Comparison of ENCODE assay signal across 12 cellular contexts in the genomic region with DNA sequence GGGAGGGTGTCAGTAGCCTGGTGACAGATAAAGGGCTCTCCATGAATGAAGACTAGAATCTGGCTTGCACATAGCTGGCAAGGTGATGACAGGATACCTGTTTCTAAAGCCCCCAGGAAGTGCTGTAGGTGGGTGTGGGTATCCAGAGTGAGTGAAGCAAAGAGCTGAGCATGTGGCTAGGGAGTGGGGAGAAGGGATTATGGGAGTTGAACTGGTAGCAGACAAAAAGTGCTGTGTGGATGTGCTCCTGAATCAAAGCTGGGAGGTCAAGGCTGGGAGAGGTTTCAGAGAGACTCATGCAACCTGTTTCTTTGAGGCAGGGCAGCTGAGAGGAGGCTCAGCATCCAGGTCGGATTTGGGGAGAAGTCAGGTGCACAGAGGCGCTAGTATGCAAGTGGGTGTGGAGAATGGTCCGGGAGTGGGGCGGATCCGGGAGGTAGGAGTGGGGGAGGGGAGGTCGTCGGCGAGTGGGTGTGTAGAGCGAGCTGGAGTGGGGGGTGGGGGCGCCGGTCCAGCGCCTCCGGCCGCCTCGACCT. TPM values are rescaled to one million over a fixed set of nuclear protein-coding genes. Genes with fewer than 3 reads are reported as not detected.
DNase-seq lines count a peak whose midpoint lies in the region; ATAC-seq and TF ChIP-seq lines count a peak whose summit lies in the region.
"Had no signal": no experiment of that assay in that cellular context is flagged by ENCODE, and none has a peak within 500 bp of the region (broad histone marks: within the 10 kb centered on the region; RNA-seq: fewer than 3 reads in every experiment).

No MANE protein-coding gene starts in this region.

- no peak for ATAC-seq in GM18505 (IDR thresholded peaks at IDR 0.05; ENCODE audit: unreplicated experiment)
- ATAC-seq: effector memory CD8-positive, alpha-beta T cell; HCT116 had no signal

- no peaks in the 10 kb centered on the region for H3K9me3 ChIP-seq in AG04450 (ENCODE audit: control insufficient read depth, insufficient read depth, low read length)
- no peaks in the 10 kb centered on the region for H3K9me3 ChIP-seq in osteoblast (ENCODE audit: low read depth, low read length)

- TF ChIP-seq POLR2A in GM18505 (IDR thresholded peaks at IDR 0.05; ENCODE audit: borderline replicate concordance, extremely low read depth, insufficient read depth, insufficient read length): no peak

- H3K27ac ChIP-seq in AG04450 (ENCODE audit: low read depth, low read length) (no peak overlapping the region), osteoblast (ENCODE audit: low read depth, low read length) (no peak overlapping the region)

- H3K4me2 ChIP-seq in osteoblast (ENCODE audit: insufficient read depth, low read length): peak overlapping the region; percentile 52

- H3K36me3 ChIP-seq in osteoblast (ENCODE audit: insufficient read depth, low read length): no peaks in the 10 kb centered on the region

- no peak overlapping the region for H2AFZ ChIP-seq in osteoblast (ENCODE audit: low read length)

- CTCF ChIA-PET in AG04450 (lab: Charles Lee): interaction anchor here (0.7 to 3.8 kb wide), 2 partner anchors 18 to 76 kb away, joined by 3 to 17 read pairs; no protein-coding TSS in a partner anchor

- H3K4me1 ChIP-seq in osteoblast (ENCODE audit: insufficient read depth, low read length): no peaks in the 10 kb centered on the region

- no peak for DNase-seq in AG04450 (ENCODE audit: low read depth, low spot score)
- peak; percentile 16 for DNase-seq in NCI-H128 (lab: John Stamatoyannopoulos, UW; ENCODE audit: unreplicated experiment)
- DNase-seq in foreskin fibroblast: no peak
- peak; percentile 83 for DNase-seq in osteoblast (ENCODE audit: insufficient read length, low spot score, missing footprints)
- no peak for DNase-seq in activated effector memory CD4-positive, alpha-beta T cell treated with Interleukin-2 at 50 U/mL for 16 hours
- DNase-seq in SIG-M5 treated with dmso at 0.1 percent for 504 hours (lab: John Stamatoyannopoulos, UW; ENCODE audit: unreplicated experiment): no peak
- no peak for DNase-seq in NOMO-1 (lab: John Stamatoyannopoulos, UW; ENCODE audit: unreplicated experiment in 2 of 2)
- DNase-seq: CD4-positive, CD25-positive, alpha-beta regulatory T cell; effector memory CD8-positive, alpha-beta T cell; NCI-H2171 treated with DMSO at 0.1 percent for 48 hours had no signal

- H3K27me3 ChIP-seq in AG04450 (ENCODE audit: control insufficient read depth, insufficient read depth, low read length): peaks cover 25% of the 10 kb centered on the region
- peaks cover 32% of the 10 kb centered on the region for H3K27me3 ChIP-seq in osteoblast (ENCODE audit: insufficient read depth, low read length)

- H3K79me2 ChIP-seq in osteoblast (ENCODE audit: insufficient read depth, low read length): no peaks in the 10 kb centered on the region

- H4K20me1 ChIP-seq in osteoblast (ENCODE audit: insufficient read depth, low read length): no peaks in the 10 kb centered on the region

- H3K4me3 ChIP-seq in AG04450 (ENCODE audit: low read depth, low read length) (peak overlapping the region; percentile 50), foreskin fibroblast (ENCODE audit: low read depth in 1 of 2, low read length in 2 of 2) (peak overlapping the region; percentile 33 to 52), osteoblast (ENCODE audit: insufficient read depth, low read length) (no peak overlapping the region)

- POLR2A ChIA-PET in AG04450 (lab: Yijun Ruan, JAX): no interaction called here

- no peak for TF ChIP-seq CTCF in AG04450 (IDR thresholded peaks at IDR 0.05; ENCODE audit: low read depth, low read length)
- TF ChIP-seq CTCF in foreskin fibroblast (IDR thresholded peaks at IDR 0.05; ENCODE audit: low read depth, low read length): no peak
- no peak for TF ChIP-seq CTCF in osteoblast (IDR thresholded peaks at IDR 0.05; ENCODE audit: extremely low read depth, low read depth, low read length)

RNA-seq across cellular contexts. Expression of gene ASTN1, which starts 0.6 kb away (rescaled TPM):
- polyA plus RNA-seq in AG04450 (2011; rRNA removed): 0.09 and 0.14 TPM in 2 replicates
- 0.14 and 0.26 TPM in 2 replicates for polyA minus RNA-seq in AG04450 (2011; rRNA and poly(A)+ RNA removed)
- under 0.01 TPM in 1 of 2 replicates, not detected in the other for total RNA-seq in osteoblast
- total RNA-seq: CD4-positive, CD25-positive, alpha-beta regulatory T cell had no signal
- polyA plus RNA-seq: CD4-positive, CD25-positive, alpha-beta regulatory T cell had no signal

RNA-seq across cellular contexts. Expression of gene BRINP2, which starts 6.8 kb away (rescaled TPM):
- polyA plus RNA-seq in AG04450 (2011; rRNA removed): 0.02 TPM in 1 of 2 replicates, not detected in the other
- not detected in 2 replicates for polyA minus RNA-seq in AG04450 (2011; rRNA and poly(A)+ RNA removed)
- not detected in 2 replicates for total RNA-seq in osteoblast
- total RNA-seq: CD4-positive, CD25-positive, alpha-beta regulatory T cell had no signal
- polyA plus RNA-seq: CD4-positive, CD25-positive, alpha-beta regulatory T cell had no signal

Comparison
In these comparisons a context has a peak if more than half of its experiments do, and no peak if none do; other contexts are left out.
1. DNase-seq: peak in NCI-H128 (single experiment) and osteoblast (single experiment); none in AG04450 (single experiment), foreskin fibroblast (0 of 2), activated effector memory CD4-positive, alpha-beta T cell treated with Interleukin-2 at 50 U/mL for 16 hours (single experiment), SIG-M5 treated with dmso at 0.1 percent for 504 hours (single experiment) and NOMO-1 (0 of 2).